In genomic region chr1:8439015-8439702, GRCh38 we compare ENCODE assay signal across 8 cellular contexts.
DNase-seq lines count a peak whose midpoint lies in the region; ATAC-seq and TF ChIP-seq lines count a peak whose summit lies in the region.

No MANE protein-coding gene starts in this region.

- H3K4me2 ChIP-seq in parathyroid adenoma (ENCODE audit: low read length): peak overlapping the region; percentile 39

- no peaks in the 10 kb centered on the region for H3K36me3 ChIP-seq in parathyroid adenoma (ENCODE audit: control insufficient read depth, insufficient read depth, low read length)

- DNase-seq in AG20443 (ENCODE audit: low spot score) (peak; percentile 93), NCI-H2029 treated with DMSO at 0.1 percent for 48 hours (lab: John Stamatoyannopoulos, UW) (peak; percentile 92), Right ventricle myocardium superior (peak; percentile 91)
- DNase-seq in activated naive CD8-positive, alpha-beta T cell treated with anti-CD3 and anti-CD28 coated beads, Interleukin-2, amount 50 U/mL, for 24 hours: no peak
- no peak for DNase-seq in stimulated activated CD4-positive, alpha-beta T cell treated with anti-CD3 and anti-CD28 coated beads, Interleukin-4, amount 100 ng/mL, for 4 hours

- peak overlapping the region; percentile 25 for H3K4me3 ChIP-seq in parathyroid adenoma (ENCODE audit: low read depth, low read length)

- H3K79me2 ChIP-seq in parathyroid adenoma: peaks cover 27% of the 10 kb centered on the region

- H3K36me3 Mint-ChIP-seq in activated naive CD8-positive, alpha-beta T cell treated with anti-CD3 and anti-CD28 coated beads, Interleukin-2, amount 50 U/mL, for 24 hours (ENCODE audit: low read depth): peaks cover 5% of the 10 kb centered on the region

- peak; percentile 32 for TF ChIP-seq CTCF in parathyroid adenoma (IDR thresholded peaks at IDR 0.05)

- no peak overlapping the region for H2AFZ ChIP-seq in parathyroid adenoma

- H3K27ac Mint-ChIP-seq in activated naive CD8-positive, alpha-beta T cell treated with anti-CD3 and anti-CD28 coated beads, Interleukin-2, amount 50 U/mL, for 24 hours: peak overlapping the region; percentile 30

- intact Hi-C loops in Right ventricle myocardium superior (cut with DNase I): no loop called here

- peaks cover 20% of the 10 kb centered on the region for H3K4me1 ChIP-seq in parathyroid adenoma

- H3K4me3 Mint-ChIP-seq in activated naive CD8-positive, alpha-beta T cell treated with anti-CD3 and anti-CD28 coated beads, Interleukin-2, amount 50 U/mL, for 24 hours: no peak overlapping the region

- H3K27me3 Mint-ChIP-seq in activated naive CD8-positive, alpha-beta T cell treated with anti-CD3 and anti-CD28 coated beads, Interleukin-2, amount 50 U/mL, for 24 hours: no peaks in the 10 kb centered on the region

- H3K9me3 Mint-ChIP-seq in activated naive CD8-positive, alpha-beta T cell treated with anti-CD3 and anti-CD28 coated beads, Interleukin-2, amount 50 U/mL, for 24 hours: peaks cover 6% of the 10 kb centered on the region

- no peaks in the 10 kb centered on the region for H3K27me3 ChIP-seq in parathyroid adenoma (ENCODE audit: control insufficient read depth, insufficient read depth, low read length)

- peak overlapping the region; percentile 68 for H3K27ac ChIP-seq in parathyroid adenoma

- no peaks in the 10 kb centered on the region for H3K9me3 ChIP-seq in parathyroid adenoma (ENCODE audit: control insufficient read depth, low read length)

- H3K4me1 Mint-ChIP-seq in activated naive CD8-positive, alpha-beta T cell treated with anti-CD3 and anti-CD28 coated beads, Interleukin-2, amount 50 U/mL, for 24 hours: peaks cover 14% of the 10 kb centered on the region

- ATAC-seq in GM21423 (IDR thresholded peaks at IDR 0.05; ENCODE audit: unreplicated experiment) (peak; percentile 67), Right ventricle myocardium superior (ENCODE audit: poor library complexity) (peak; percentile 96), HG03439 (IDR thresholded peaks at IDR 0.05; ENCODE audit: unreplicated experiment) (no peak)
- ATAC-seq in activated naive CD8-positive, alpha-beta T cell treated with anti-CD3 and anti-CD28 coated beads, Interleukin-2, amount 50 U/mL, for 24 hours: peak; percentile 46

- no peak overlapping the region for H3K9ac ChIP-seq in parathyroid adenoma

Comparison
In these comparisons a context has a peak if more than half of its experiments do, and no peak if none do; other contexts are left out.
1. DNase-seq: peak in AG20443 (single experiment), NCI-H2029 treated with DMSO at 0.1 percent for 48 hours (single experiment) and Right ventricle myocardium superior (single experiment); none in activated naive CD8-positive, alpha-beta T cell treated with anti-CD3 and anti-CD28 coated beads, Interleukin-2, amount 50 U/mL, for 24 hours (single experiment) and stimulated activated CD4-positive, alpha-beta T cell treated with anti-CD3 and anti-CD28 coated beads, Interleukin-4, amount 100 ng/mL, for 4 hours (0 of 2).